10 cellular contexts compared by ENCODE assay signal in genomic region chr10:42836771-42837468, GRCh38. TPM values are rescaled to one million over a fixed set of nuclear protein-coding genes. Genes with fewer than 3 reads are reported as not detected.
DNase-seq lines count a peak whose midpoint lies in the region; ATAC-seq and TF ChIP-seq lines count a peak whose summit lies in the region.
"Had no signal": no experiment of that assay in that cellular context is flagged by ENCODE, and none has a peak within 500 bp of the region (broad histone marks: within the 10 kb centered on the region; RNA-seq: fewer than 3 reads in every experiment).

No MANE protein-coding gene starts in this region.

- DNase-seq in DMS 273 (lab: John Stamatoyannopoulos, UW; ENCODE audit: unreplicated experiment) (peak; percentile 12), DMS 273 treated with DMSO at 0.1 percent for 48 hours (lab: John Stamatoyannopoulos, UW) (no peak), right cardiac atrium (peak in 1 of 3 donors; percentile 56), stomach (no peak), islet precursor cell (no peak), H4 (ENCODE audit: low spot score) (no peak)
- DNase-seq in activated CD8-positive, alpha-beta T cell treated with anti-CD3 and anti-CD28 coated beads, Interleukin-2, amount 10 ng/mL, durations not matched to agents 7 days and 5 days: no peak
- DNase-seq: NCI-H1105 had no signal

- peaks cover 5% of the 10 kb centered on the region for H3K36me3 Mint-ChIP-seq in activated CD8-positive, alpha-beta T cell treated with anti-CD3 and anti-CD28 coated beads, Interleukin-2, amount 10 ng/mL, durations not matched to agents 7 days and 5 days (ENCODE audit: low read depth)

- TF ChIP-seq POLR2A in stomach (IDR thresholded peaks at IDR 0.05): no peak

- no peak for ATAC-seq in activated CD8-positive, alpha-beta T cell treated with anti-CD3 and anti-CD28 coated beads, Interleukin-2, amount 10 ng/mL, durations not matched to agents 7 days and 5 days
- ATAC-seq in right cardiac atrium (peak; percentile 51 to 59), HG02642 (IDR thresholded peaks at IDR 0.05; ENCODE audit: poor library complexity, unreplicated experiment) (no peak)
- ATAC-seq: stimulated activated memory B cell treated with anti-CD40 and anti-IgM and Interleukin-4, amounts not matched to agents 10 μg/mL and 1 μg/mL and 100 μg/mL, for 72 hours had no signal

- no peaks in the 10 kb centered on the region for H3K9me3 ChIP-seq in right cardiac atrium (ENCODE audit: control insufficient read depth, low read length)
- no peaks in the 10 kb centered on the region for H3K9me3 ChIP-seq in stomach

- H3K9me3 Mint-ChIP-seq in activated CD8-positive, alpha-beta T cell treated with anti-CD3 and anti-CD28 coated beads, Interleukin-2, amount 10 ng/mL, durations not matched to agents 7 days and 5 days (ENCODE audit: insufficient read depth): no peaks in the 10 kb centered on the region
- H3K9me3 Mint-ChIP-seq: stimulated activated memory B cell treated with anti-CD40 and anti-IgM and Interleukin-4, amounts not matched to agents 10 μg/mL and 1 μg/mL and 100 μg/mL, for 72 hours had no signal

- peaks cover 16% of the 10 kb centered on the region for H3K27me3 Mint-ChIP-seq in activated CD8-positive, alpha-beta T cell treated with anti-CD3 and anti-CD28 coated beads, Interleukin-2, amount 10 ng/mL, durations not matched to agents 7 days and 5 days (ENCODE audit: low read depth)

- H3K27me3 ChIP-seq in right cardiac atrium (ENCODE audit: control insufficient read depth, insufficient read depth): no peaks in the 10 kb centered on the region
- H3K27me3 ChIP-seq in stomach: peaks cover 0 to 41% (median 13%) of the 10 kb centered on the region in 3 donors

- peaks cover 2% of the 10 kb centered on the region for H3K4me1 Mint-ChIP-seq in activated CD8-positive, alpha-beta T cell treated with anti-CD3 and anti-CD28 coated beads, Interleukin-2, amount 10 ng/mL, durations not matched to agents 7 days and 5 days (ENCODE audit: low read depth)
- H3K4me1 Mint-ChIP-seq: stimulated activated memory B cell treated with anti-CD40 and anti-IgM and Interleukin-4, amounts not matched to agents 10 μg/mL and 1 μg/mL and 100 μg/mL, for 72 hours had no signal

- peaks cover under 1 to 10% (median 7%) of the 10 kb centered on the region in 4 donors for H3K36me3 ChIP-seq in stomach

- no peak for TF ChIP-seq EP300 in stomach (IDR thresholded peaks at IDR 0.05)

- H3K4me1 ChIP-seq in right cardiac atrium (ENCODE audit: control insufficient read depth, insufficient read depth, low read length): no peaks in the 10 kb centered on the region
- peaks cover 7 to 13% (median 7%) of the 10 kb centered on the region in 4 donors for H3K4me1 ChIP-seq in stomach

- POLR2A ChIA-PET in activated CD8-positive, alpha-beta T cell treated with anti-CD3 and anti-CD28 coated beads, Interleukin-2, amount 10 ng/mL, durations not matched to agents 7 days and 5 days (lab: Charles Lee): no interaction called here

- WGBS in right cardiac atrium: 4% methylated on average over 60 of the region's 60 CpGs
- WGBS in stomach, 5 donors: 2 to 6% (median 5%) methylated on average over 41 to 60 of the region's 60 CpGs

- H3K27ac ChIP-seq in right cardiac atrium (ENCODE audit: low read length) (no peak overlapping the region), stomach (no peak overlapping the region)

- H3K4me3 Mint-ChIP-seq in activated CD8-positive, alpha-beta T cell treated with anti-CD3 and anti-CD28 coated beads, Interleukin-2, amount 10 ng/mL, durations not matched to agents 7 days and 5 days: peak overlapping the region; percentile 45
- H3K4me3 Mint-ChIP-seq: stimulated activated memory B cell treated with anti-CD40 and anti-IgM and Interleukin-4, amounts not matched to agents 10 μg/mL and 1 μg/mL and 100 μg/mL, for 72 hours had no signal

- CTCF ChIA-PET in activated CD8-positive, alpha-beta T cell treated with anti-CD3 and anti-CD28 coated beads, Interleukin-2, amount 10 ng/mL, durations not matched to agents 7 days and 5 days (lab: Charles Lee): no interaction called here

- H3K27ac Mint-ChIP-seq in activated CD8-positive, alpha-beta T cell treated with anti-CD3 and anti-CD28 coated beads, Interleukin-2, amount 10 ng/mL, durations not matched to agents 7 days and 5 days: no peak overlapping the region
- H3K27ac Mint-ChIP-seq: stimulated activated memory B cell treated with anti-CD40 and anti-IgM and Interleukin-4, amounts not matched to agents 10 μg/mL and 1 μg/mL and 100 μg/mL, for 72 hours had no signal

- H3K4me3 ChIP-seq in right cardiac atrium (ENCODE audit: low read length): peak overlapping the region; percentile 61
- H3K4me3 ChIP-seq in stomach: peak overlapping the region; percentile 31 to 42 (median 37)

- TF ChIP-seq CTCF in stomach (IDR thresholded peaks at IDR 0.05): no peak

- intact Hi-C loops in right cardiac atrium (cut with DNase I) (no loop called here), stomach (cut with DNase I; ENCODE audit: low total_unique reads) (no loop called here)

RNA-seq across cellular contexts. Expression of gene BMS1, which starts 54.3 kb away (rescaled TPM):
- 10 to 100 TPM; 17.5 to 18.1 TPM for total RNA-seq in activated CD8-positive, alpha-beta T cell treated with anti-CD3 and anti-CD28 coated beads, Interleukin-2, amount 10 ng/mL, durations not matched to agents 7 days and 5 days
- total RNA-seq in right cardiac atrium: 10 to 100 TPM; 10.6 to 13.1 (median 12.1) TPM
- polyA plus RNA-seq in right cardiac atrium: 6.8 TPM
- 10 to 100 TPM in 3 of 5 donors, 1 to 10 TPM in 2; 1.8 to 33.9 (median 15.2) TPM for total RNA-seq in stomach
- 1 to 10 TPM; 5.7 to 6.9 (median 6.5) TPM for polyA plus RNA-seq in stomach
- total RNA-seq in H4 (2014; rRNA removed; shearing (Covaris generic)): 15.4 and 19.2 TPM in 2 replicates

Comparison
In these comparisons a context has a peak if more than half of its experiments do, and no peak if none do; other contexts are left out.
1. ATAC-seq: peak in right cardiac atrium (2 of 2); none in activated CD8-positive, alpha-beta T cell treated with anti-CD3 and anti-CD28 coated beads, Interleukin-2, amount 10 ng/mL, durations not matched to agents 7 days and 5 days (single experiment) and HG02642 (single experiment).